In the genomic region with DNA sequence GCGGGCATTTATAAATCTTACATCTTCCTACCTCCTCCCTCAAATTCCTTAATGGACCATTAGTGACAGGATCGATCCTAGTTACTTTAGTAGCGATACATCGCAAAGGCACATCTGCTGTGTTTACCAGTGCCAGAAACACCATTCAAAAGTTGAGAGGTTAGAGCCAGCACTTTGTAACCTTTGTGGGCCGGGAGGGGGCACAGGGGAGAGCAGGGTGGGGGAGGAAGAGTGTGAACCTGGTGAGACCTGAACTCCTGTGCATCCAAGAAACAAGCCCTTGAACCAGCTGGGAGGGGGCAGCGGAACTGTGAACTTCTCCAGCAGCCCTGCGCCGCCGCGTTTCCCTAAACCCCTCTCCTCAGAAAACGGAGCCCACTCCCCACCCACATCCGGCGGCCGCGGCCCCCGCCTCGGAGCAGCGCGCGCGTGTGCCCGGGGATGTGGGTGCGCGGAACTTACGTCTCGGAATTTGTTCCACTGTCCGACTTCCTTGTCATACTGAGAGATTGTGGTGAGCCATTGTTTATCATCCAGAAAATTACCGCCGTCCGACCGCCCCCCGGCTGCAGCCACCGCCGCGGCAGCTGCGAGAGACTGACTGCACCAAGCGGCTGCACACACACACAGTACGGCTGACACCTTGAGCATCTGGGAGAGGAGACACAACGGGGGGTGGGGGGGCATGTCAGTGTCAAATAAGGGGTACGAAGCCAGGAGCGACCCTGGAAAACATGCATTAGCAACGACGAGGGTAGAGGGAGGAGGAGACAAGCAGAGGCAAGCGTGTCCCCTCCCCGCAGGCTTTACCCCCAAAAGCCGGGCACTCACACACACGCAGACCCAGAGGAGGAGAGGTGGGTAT, we compare ENCODE assay signal across 9 cellular contexts. TPM values are rescaled to one million over a fixed set of nuclear protein-coding genes. Genes with fewer than 3 reads are reported as not detected.
DNase-seq lines count a peak whose midpoint lies in the region; ATAC-seq, FAIRE-seq and TF ChIP-seq lines count a peak whose summit lies in the region.
"Had no signal": no experiment of that assay in that cellular context is flagged by ENCODE, and none has a peak within 500 bp of the region (broad histone marks: within the 10 kb centered on the region; RNA-seq: fewer than 3 reads in every experiment).

No MANE protein-coding gene starts in this region.

- H4K20me1 ChIP-seq in H9 (ENCODE audit: control insufficient read depth, insufficient read depth, insufficient read length): no peaks in the 10 kb centered on the region

- DNase-seq in COLO668 (lab: John Stamatoyannopoulos, UW; ENCODE audit: unreplicated experiment) (peak; percentile 7), H9 (peak; percentile 37), SJSA1 (ENCODE audit: low read depth in 1 of 2, low spot score in 2 of 2) (peak; percentile 3 to 40), fibroblast of the aortic adventitia (ENCODE audit: low read depth) (peak; percentile 13), colonic mucosa (no peak), RCC 7860 (ENCODE audit: low spot score) (no peak)

- H2AK5ac ChIP-seq in H9 (ENCODE audit: insufficient read length, low read length): no peak overlapping the region

- H2BK20ac ChIP-seq in H9 (ENCODE audit: low read depth, low read length, poor library complexity, severe bottlenecking): no peak overlapping the region

- H3K9me3 ChIP-seq in H9 (ENCODE audit: control insufficient read depth, low read depth, low read length): no peaks in the 10 kb centered on the region
- no peaks in the 10 kb centered on the region for H3K9me3 ChIP-seq in SJSA1 (replicated peaks)
- H3K9me3 ChIP-seq in neuron (ENCODE audit: low read length): no peaks in the 10 kb centered on the region
- H3K9me3 ChIP-seq in colonic mucosa: no peaks in the 10 kb centered on the region

- H3K23me2 ChIP-seq in H9 (ENCODE audit: insufficient read length, low read depth, low read length, poor library complexity, severe bottlenecking): peaks cover 21% of the 10 kb centered on the region

- peak overlapping the region; percentile 97 for H3K4me2 ChIP-seq in H9 (ENCODE audit: insufficient read depth, insufficient read length, low read length)

- H3K27me3 Mint-ChIP-seq in H9 (ENCODE audit: low read depth): peaks cover 61% of the 10 kb centered on the region

- H2AFZ ChIP-seq in H9 (ENCODE audit: low read length) (peak overlapping the region; percentile 82), neuron (ENCODE audit: low read depth, low read length) (peak overlapping the region; percentile 80)

- H3K9me3 Mint-ChIP-seq in H9: no peaks in the 10 kb centered on the region; a peak in 1 of 5 replicates

- no peak overlapping the region for H3K4ac ChIP-seq in H9 (ENCODE audit: low read depth, low read length)

- no peak overlapping the region for H2BK15ac ChIP-seq in H9 (ENCODE audit: low read depth, low read length)

- H3K36me3 ChIP-seq in SJSA1: no peaks in the 10 kb centered on the region
- H3K36me3 ChIP-seq in neuron (ENCODE audit: insufficient read depth, low read length): no peaks in the 10 kb centered on the region
- no peaks in the 10 kb centered on the region for H3K36me3 ChIP-seq in colonic mucosa

- H4K5ac ChIP-seq in H9 (ENCODE audit: insufficient read length, low read depth, low read length): no peak overlapping the region

- TF ChIP-seq CTCF in H9 (conservative IDR thresholded peaks at IDR 0.05) (no peak), fibroblast of the aortic adventitia (IDR thresholded peaks at IDR 0.05; ENCODE audit: insufficient read depth, low read length) (peak; percentile 20), colonic mucosa (IDR thresholded peaks at IDR 0.05) (no peak)

- peak overlapping the region; percentile 89 to 98 for H3K4me3 Mint-ChIP-seq in H9

- peaks cover 15% of the 10 kb centered on the region in 2 experiments for H3K4me1 Mint-ChIP-seq in H9

- no peak overlapping the region for H2BK12ac ChIP-seq in H9 (ENCODE audit: insufficient read length, low read depth, low read length)

- peaks cover 3% of the 10 kb centered on the region; the same call in 1 of the 2 replicates for H3K27me3 ChIP-seq in H9 (ENCODE audit: insufficient read depth, low read length)
- H3K27me3 ChIP-seq in SJSA1 (replicated peaks): peaks cover 43% of the 10 kb centered on the region
- H3K27me3 ChIP-seq in neuron (ENCODE audit: insufficient read depth, low read length): peaks cover 34% of the 10 kb centered on the region
- peaks cover 17% of the 10 kb centered on the region for H3K27me3 ChIP-seq in colonic mucosa

- WGBS in H9 (ENCODE audit: extremely low coverage, insufficient read length, low lambda C conversion rate): no CpG with 5 or more reads among the region's 47 CpGs

- H3K79me2 ChIP-seq in H9 (ENCODE audit: insufficient read depth, low read length): no peaks in the 10 kb centered on the region

- no peak overlapping the region for H3K56ac ChIP-seq in H9 (ENCODE audit: insufficient read length, low read depth, low read length)

- no peak overlapping the region for H4K8ac ChIP-seq in H9 (replicated peaks; ENCODE audit: insufficient read length, low read depth, low read length)

- H3K27ac ChIP-seq in H9 (ENCODE audit: insufficient read length, low read depth, low read length) (no peak overlapping the region), SJSA1 (no peak overlapping the region), colonic mucosa (no peak overlapping the region)

- no peak overlapping the region for H3T11ph ChIP-seq in H9 (ENCODE audit: low read length)

- no peak overlapping the region for H3K27ac Mint-ChIP-seq in H9

- H3K18ac ChIP-seq in H9 (ENCODE audit: insufficient read length, low read depth, low read length): no peak overlapping the region

- H3K23ac ChIP-seq in H9 (ENCODE audit: insufficient read length, low read depth, low read length): no peak overlapping the region

- no peak for ATAC-seq in GM19035 (IDR thresholded peaks at IDR 0.05; ENCODE audit: unreplicated experiment)

- H2BK120ac ChIP-seq in H9 (ENCODE audit: low read depth, low read length, poor library complexity, severe bottlenecking): no peak overlapping the region

- H3K4me3 ChIP-seq in SJSA1 (peak overlapping the region; percentile 23), fibroblast of the aortic adventitia (ENCODE audit: low read depth, low read length) (peak overlapping the region; percentile 78), neuron (ENCODE audit: low read length) (peak overlapping the region; percentile 55), colonic mucosa (no peak overlapping the region)

- no peaks in the 10 kb centered on the region for H3K36me3 Mint-ChIP-seq in H9 (ENCODE audit: insufficient read depth in 1 of 3, low read depth in 3 of 3)

- H2BK5ac ChIP-seq in H9 (ENCODE audit: insufficient read length, low read length): no peak overlapping the region

- H4K91ac ChIP-seq in H9 (ENCODE audit: insufficient read length, low read depth, low read length): no peak overlapping the region

- FAIRE-seq in RCC 7860 (lab: Jason Lieb, UNC): no peak

- H3K4me1 ChIP-seq in H9 (ENCODE audit: insufficient read depth, low read length) (no peaks in the 10 kb centered on the region), SJSA1 (replicated peaks) (peaks cover 5% of the 10 kb centered on the region), neuron (ENCODE audit: insufficient read depth, low read length) (peaks cover 17% of the 10 kb centered on the region), colonic mucosa (no peaks in the 10 kb centered on the region)

- no peaks in the 10 kb centered on the region for H3K79me1 ChIP-seq in H9 (ENCODE audit: insufficient read depth, low read depth, low read length, poor library complexity, severe bottlenecking)

- intact Hi-C loops in colonic mucosa (cut with DNase I): no loop called here

- no peak overlapping the region for H3K14ac ChIP-seq in H9 (ENCODE audit: insufficient read depth, low read length)

- H3K9ac ChIP-seq in H9 (ENCODE audit: extremely low read depth, insufficient read length, low read length): no peak overlapping the region
- no peak overlapping the region for H3K9ac ChIP-seq in colonic mucosa (ENCODE audit: low read depth in 2 of 2, low read length in 2 of 2)

RNA-seq across cellular contexts. Expression of gene SPOCK3, which starts 0.5 kb away (rescaled TPM):
- 0.28 and 0.53 TPM in 2 replicates for total RNA-seq in H9 (2021)
- not detected in 2 replicates for total RNA-seq in SJSA1 (2014; rRNA removed; shearing (Covaris generic))
- total RNA-seq in fibroblast of the aortic adventitia (ENCODE audit: low replicate concordance): 1.9 and 7.2 TPM in 2 replicates
- under 1 TPM in 1 of 2 donors, not detected in 1; 0.77 TPM for total RNA-seq in colonic mucosa
- total RNA-seq: renal cortical epithelial cell had no signal

Comparison
In these comparisons a context has a peak if more than half of its experiments do, and no peak if none do; other contexts are left out.
1. DNase-seq: peak in COLO668 (single experiment), H9 (single experiment), SJSA1 (2 of 2) and fibroblast of the aortic adventitia (single experiment); none in colonic mucosa (single experiment) and RCC 7860 (single experiment).